ENCODE assay signal across 12 cellular contexts in the genomic region with DNA sequence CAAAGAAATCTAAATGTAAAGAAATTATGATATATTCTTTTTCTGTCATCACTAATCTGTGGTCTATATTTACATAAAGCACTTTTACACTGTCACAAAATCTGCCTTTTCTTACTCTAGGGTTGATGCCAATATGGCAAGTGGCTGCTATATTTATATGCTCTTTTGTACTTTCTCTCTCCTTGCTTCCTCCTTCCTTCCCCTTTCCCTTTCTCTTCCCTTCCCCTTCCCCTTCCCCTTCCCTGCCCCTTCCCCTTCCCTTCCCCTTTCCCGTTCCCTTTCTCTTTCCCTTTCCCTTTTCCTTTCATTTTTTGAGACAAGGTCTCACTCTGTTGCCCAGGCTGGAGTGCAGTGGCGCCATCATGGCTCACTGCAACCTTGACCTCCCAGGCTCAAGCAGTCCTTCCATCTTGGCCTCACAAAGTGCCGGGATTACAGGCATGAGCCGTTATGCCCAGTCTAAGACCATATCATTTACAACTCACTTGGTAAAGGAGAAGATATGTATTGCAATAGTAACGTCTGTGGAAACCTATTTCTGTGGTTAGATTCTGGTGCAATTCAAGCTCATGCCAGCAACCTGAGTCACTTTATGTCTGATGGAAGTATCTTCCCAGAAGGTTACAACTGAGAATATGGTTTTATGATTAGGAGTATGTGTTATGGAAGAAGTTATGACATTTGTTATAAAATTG. TPM values are rescaled to one million over a fixed set of nuclear protein-coding genes. Genes with fewer than 3 reads are reported as not detected.
DNase-seq lines count a peak whose midpoint lies in the region; ATAC-seq and TF ChIP-seq lines count a peak whose summit lies in the region.
"Had no signal": no experiment of that assay in that cellular context is flagged by ENCODE, and none has a peak within 500 bp of the region (broad histone marks: within the 10 kb centered on the region; RNA-seq: fewer than 3 reads in every experiment).

No MANE protein-coding gene starts in this region.

- H3K9me3 ChIP-seq in CD4-positive, alpha-beta memory T cell (ENCODE audit: control insufficient read depth in 1 of 2, low read length in 2 of 2): no peaks in the 10 kb centered on the region
- H3K9me3 ChIP-seq: SJCRH30 had no signal

- intact Hi-C loops in CD4-positive, alpha-beta memory T cell (cut with micrococcal nuclease): no loop called here

- POLR2A ChIA-PET in CD4-positive, alpha-beta memory T cell (lab: Charles Lee; ENCODE audit: partially characterized antibody): no interaction called here

- no peak overlapping the region for H3K27ac Mint-ChIP-seq in CD4-positive, alpha-beta memory T cell

- no peaks in the 10 kb centered on the region for H3K36me3 Mint-ChIP-seq in CD4-positive, alpha-beta memory T cell

- no peaks in the 10 kb centered on the region for H3K36me3 ChIP-seq in ACC112 (ENCODE audit: insufficient read depth, low read length)
- H3K36me3 ChIP-seq in CD4-positive, alpha-beta memory T cell (ENCODE audit: insufficient read depth, low read length): no peaks in the 10 kb centered on the region
- H3K36me3 ChIP-seq: SJCRH30 had no signal

- peak overlapping the region in 1 of 8 donors; percentile 57 for H3K4me3 Mint-ChIP-seq in CD4-positive, alpha-beta memory T cell

- no peak overlapping the region for H2AFZ ChIP-seq in ACC112 (ENCODE audit: low read length, unreplicated experiment)

- CTCF ChIA-PET in CD4-positive, alpha-beta memory T cell (lab: Charles Lee; ENCODE audit: partially characterized antibody): interaction anchor here (5.4 kb wide), 1 partner anchor 17 kb away, joined by 34 read pairs; no protein-coding TSS in a partner anchor

- H3K4me1 Mint-ChIP-seq in CD4-positive, alpha-beta memory T cell: peaks cover 8 to 16% (median 11%) of the 10 kb centered on the region in 4 donors

- H3K27me3 ChIP-seq in ACC112 (ENCODE audit: insufficient read depth, low read length) (no peaks in the 10 kb centered on the region), HL-60 (ENCODE audit: insufficient read depth, poor library complexity, severe bottlenecking) (no peaks in the 10 kb centered on the region)
- H3K27me3 ChIP-seq in CD4-positive, alpha-beta memory T cell (ENCODE audit: insufficient read depth, low read length): no peaks in the 10 kb centered on the region
- H3K27me3 ChIP-seq: SJCRH30 had no signal

- no peaks in the 10 kb centered on the region for H3K27me3 Mint-ChIP-seq in CD4-positive, alpha-beta memory T cell

- H3K4me1 ChIP-seq in ACC112 (ENCODE audit: control insufficient read depth, insufficient read depth, low read length, unreplicated experiment): peaks cover 6% of the 10 kb centered on the region
- H3K4me1 ChIP-seq in CD4-positive, alpha-beta memory T cell (ENCODE audit: insufficient read depth, low read length): peaks cover 12% of the 10 kb centered on the region
- H3K4me1 ChIP-seq: SJCRH30 had no signal

- H3K9me3 Mint-ChIP-seq in CD4-positive, alpha-beta memory T cell: peaks cover 0 to 3% (median 0%) of the 10 kb centered on the region in 8 donors

- no peak for TF ChIP-seq CTCF in HL-60 (IDR thresholded peaks at IDR 0.05; ENCODE audit: insufficient read depth, low read length)
- no peak for TF ChIP-seq CTCF in foreskin fibroblast (IDR thresholded peaks at IDR 0.05; ENCODE audit: low read depth, low read length)

- ATAC-seq in SK-N-SH treated with all-trans-retinoic acid at 6 μM for 48 hours (peak; percentile 92), GM18517 (IDR thresholded peaks at IDR 0.05; ENCODE audit: unreplicated experiment) (no peak), HG02763 (IDR thresholded peaks at IDR 0.05; ENCODE audit: unreplicated experiment) (no peak)

- DNase-seq in HL-60 (ENCODE audit: low read depth in 1 of 2, low spot score in 1 of 2) (peak; percentile 89 to 98), foreskin fibroblast (peak; percentile 79 to 90)
- DNase-seq in stimulated activated CD8-positive, alpha-beta memory T cell treated with anti-CD3 and anti-CD28 coated beads, Interleukin-4, amount 100 ng/mL, for 48 hours: no peak
- DNase-seq in CD4-positive, alpha-beta memory T cell: no peak
- DNase-seq: cerebellar nuclear complex, NCI-H1436 treated with DMSO at 0.1 percent for 48 hours, occipital lobe, SJCRH30 had no signal

- H3K27ac ChIP-seq in ACC112 (ENCODE audit: low read depth, low read length) (peak overlapping the region; percentile 52), HL-60 (replicated peaks) (peak overlapping the region; percentile 90)
- no peak overlapping the region for H3K27ac ChIP-seq in CD4-positive, alpha-beta memory T cell (ENCODE audit: low read depth, low read length)
- H3K27ac ChIP-seq: SJCRH30 had no signal

- H3K79me2 ChIP-seq in ACC112 (ENCODE audit: control insufficient read depth, insufficient read depth, low read length, unreplicated experiment): no peaks in the 10 kb centered on the region

- no peak overlapping the region for H3K4me3 ChIP-seq in ACC112 (ENCODE audit: low read depth, low read length)
- no peak overlapping the region for H3K4me3 ChIP-seq in HL-60 (replicated peaks; ENCODE audit: insufficient read depth, low read length)
- H3K4me3 ChIP-seq in foreskin fibroblast (ENCODE audit: low read depth in 1 of 2, low read length in 2 of 2): no peak overlapping the region
- H3K4me3 ChIP-seq in CD4-positive, alpha-beta memory T cell (ENCODE audit: low read length in 2 of 2): no peak overlapping the region
- H3K4me3 ChIP-seq: SJCRH30 had no signal

TF ChIP-seq in SK-N-SH treated with all-trans-retinoic acid at 6 μM for 48 hours, 23 proteins besides CTCF, POLR2A, EP300 and RAD21:
- TF ChIP-seq, protein P1, sequence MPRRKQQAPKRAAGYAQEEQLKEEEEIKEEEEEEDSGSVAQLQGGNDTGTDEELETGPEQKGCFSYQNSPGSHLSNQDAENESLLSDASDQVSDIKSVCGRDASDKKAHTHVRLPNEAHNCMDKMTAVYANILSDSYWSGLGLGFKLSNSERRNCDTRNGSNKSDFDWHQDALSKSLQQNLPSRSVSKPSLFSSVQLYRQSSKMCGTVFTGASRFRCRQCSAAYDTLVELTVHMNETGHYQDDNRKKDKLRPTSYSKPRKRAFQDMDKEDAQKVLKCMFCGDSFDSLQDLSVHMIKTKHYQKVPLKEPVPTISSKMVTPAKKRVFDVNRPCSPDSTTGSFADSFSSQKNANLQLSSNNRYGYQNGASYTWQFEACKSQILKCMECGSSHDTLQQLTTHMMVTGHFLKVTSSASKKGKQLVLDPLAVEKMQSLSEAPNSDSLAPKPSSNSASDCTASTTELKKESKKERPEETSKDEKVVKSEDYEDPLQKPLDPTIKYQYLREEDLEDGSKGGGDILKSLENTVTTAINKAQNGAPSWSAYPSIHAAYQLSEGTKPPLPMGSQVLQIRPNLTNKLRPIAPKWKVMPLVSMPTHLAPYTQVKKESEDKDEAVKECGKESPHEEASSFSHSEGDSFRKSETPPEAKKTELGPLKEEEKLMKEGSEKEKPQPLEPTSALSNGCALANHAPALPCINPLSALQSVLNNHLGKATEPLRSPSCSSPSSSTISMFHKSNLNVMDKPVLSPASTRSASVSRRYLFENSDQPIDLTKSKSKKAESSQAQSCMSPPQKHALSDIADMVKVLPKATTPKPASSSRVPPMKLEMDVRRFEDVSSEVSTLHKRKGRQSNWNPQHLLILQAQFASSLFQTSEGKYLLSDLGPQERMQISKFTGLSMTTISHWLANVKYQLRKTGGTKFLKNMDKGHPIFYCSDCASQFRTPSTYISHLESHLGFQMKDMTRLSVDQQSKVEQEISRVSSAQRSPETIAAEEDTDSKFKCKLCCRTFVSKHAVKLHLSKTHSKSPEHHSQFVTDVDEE (CRISPR knock-in tag; IDR thresholded peaks at IDR 0.05): no peak
- TF ChIP-seq ZFP3 (CRISPR knock-in tag; IDR thresholded peaks at IDR 0.05) (no peak), SNAI2 (CRISPR knock-in tag; IDR thresholded peaks at IDR 0.05) (no peak)

RNA-seq across cellular contexts. Expression of a gene that starts 13.9 kb away (rescaled TPM):
- 100 to 1,000 TPM; 148 to 150 TPM for total RNA-seq in CD4-positive, alpha-beta memory T cell
- 100 to 1,000 TPM; 378 to 424 TPM for polyA plus RNA-seq in CD4-positive, alpha-beta memory T cell

Comparison
In these comparisons a context has a peak if more than half of its experiments do, and no peak if none do; other contexts are left out.
1. DNase-seq: peak in HL-60 (2 of 2) and foreskin fibroblast (2 of 2); none in stimulated activated CD8-positive, alpha-beta memory T cell treated with anti-CD3 and anti-CD28 coated beads, Interleukin-4, amount 100 ng/mL, for 48 hours (single experiment) and CD4-positive, alpha-beta memory T cell (0 of 5).